1 cellular context compared by ENCODE assay signal in the genomic region with DNA sequence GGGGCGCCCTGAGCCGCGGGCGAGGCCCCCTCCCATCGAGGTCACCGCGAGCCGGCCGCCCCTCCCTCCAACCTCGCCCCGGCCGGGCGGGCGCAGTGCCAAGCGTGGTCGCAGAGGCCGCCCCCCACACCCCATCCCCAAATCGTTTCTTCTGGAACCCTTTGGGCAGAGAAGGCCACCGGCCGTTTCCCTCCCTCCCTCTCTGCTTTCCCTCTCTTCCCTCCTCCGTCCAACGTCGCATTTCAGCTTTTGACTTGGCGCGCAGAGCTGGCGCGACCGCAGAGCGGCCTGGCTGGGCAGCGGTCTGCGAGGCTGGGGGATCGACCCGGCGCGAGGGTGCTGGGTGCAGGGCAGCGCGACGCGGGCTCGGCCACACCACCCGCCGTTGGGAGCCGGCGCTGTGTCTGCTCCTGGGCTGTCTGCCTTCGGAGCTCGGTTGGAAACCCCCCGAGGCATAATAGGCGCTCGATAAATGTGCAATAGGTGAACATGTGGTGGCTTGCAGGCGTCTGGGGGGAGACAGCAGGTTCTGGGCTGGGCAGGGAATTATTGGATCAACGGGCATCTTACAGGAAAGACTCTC.
TF ChIP-seq lines count a peak whose summit lies in the region.

No MANE protein-coding gene starts in this region.

TF ChIP-seq in K562, 482 proteins besides CTCF, POLR2A, EP300 and RAD21:
- TF ChIP-seq OTX1 (CRISPR knock-in tag; IDR thresholded peaks at IDR 0.05) (no peak), PCBP1 (IDR thresholded peaks at IDR 0.05; ENCODE audit: low read depth, low read length, poor library complexity, severe bottlenecking) (peak; percentile 24), NUFIP1 (IDR thresholded peaks at IDR 0.05; ENCODE audit: partially characterized antibody) (no peak), ZBTB1 (CRISPR knock-in tag; IDR thresholded peaks at IDR 0.05; ENCODE audit: borderline replicate concordance, low read depth) (no peak), YY1 (IDR thresholded peaks at IDR 0.05; ENCODE audit: borderline replicate concordance in 1 of 3, control insufficient read depth in 1 of 3, extremely low read depth in 1 of 3, insufficient read depth in 3 of 3, insufficient read length in 1 of 3, insufficient replicate concordance in 2 of 3, low read depth in 1 of 3, low read length in 2 of 3) (no peak), ZC3H4 (CRISPR knock-in tag; IDR thresholded peaks at IDR 0.05; ENCODE audit: borderline replicate concordance) (no peak), BHLHE40 (IDR thresholded peaks at IDR 0.05; ENCODE audit: low read length) (no peak), RBM22 (IDR thresholded peaks at IDR 0.05; ENCODE audit: low read depth, low read length, poor library complexity, severe bottlenecking) (peak; percentile 44), POLR2G (IDR thresholded peaks at IDR 0.05; ENCODE audit: low read depth, low read length) (peak; percentile 68), CCAR2 (IDR thresholded peaks at IDR 0.05; ENCODE audit: low read depth, low read length) (no peak), ZNF584 (CRISPR knock-in tag; IDR thresholded peaks at IDR 0.05; ENCODE audit: low read depth) (no peak), ZNF274 (IDR thresholded peaks at IDR 0.05; ENCODE audit: borderline replicate concordance, low read depth, low read length) (no peak), ATF7 (IDR thresholded peaks at IDR 0.05) (no peak), NCOR1 (IDR thresholded peaks at IDR 0.05) (no peak), ZBTB33 (CRISPR knock-in tag; IDR thresholded peaks at IDR 0.05) (peak; percentile 83), SREBF2 (CRISPR knock-in tag; IDR thresholded peaks at IDR 0.05) (no peak)
- TF ChIP-seq, protein P1, sequence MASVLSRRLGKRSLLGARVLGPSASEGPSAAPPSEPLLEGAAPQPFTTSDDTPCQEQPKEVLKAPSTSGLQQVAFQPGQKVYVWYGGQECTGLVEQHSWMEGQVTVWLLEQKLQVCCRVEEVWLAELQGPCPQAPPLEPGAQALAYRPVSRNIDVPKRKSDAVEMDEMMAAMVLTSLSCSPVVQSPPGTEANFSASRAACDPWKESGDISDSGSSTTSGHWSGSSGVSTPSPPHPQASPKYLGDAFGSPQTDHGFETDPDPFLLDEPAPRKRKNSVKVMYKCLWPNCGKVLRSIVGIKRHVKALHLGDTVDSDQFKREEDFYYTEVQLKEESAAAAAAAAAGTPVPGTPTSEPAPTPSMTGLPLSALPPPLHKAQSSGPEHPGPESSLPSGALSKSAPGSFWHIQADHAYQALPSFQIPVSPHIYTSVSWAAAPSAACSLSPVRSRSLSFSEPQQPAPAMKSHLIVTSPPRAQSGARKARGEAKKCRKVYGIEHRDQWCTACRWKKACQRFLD (CRISPR knock-in tag; IDR thresholded peaks at IDR 0.05): no peak
